In genomic region chr3:129476586-129476985, GRCh38 we compare ENCODE assay signal across 24 cellular contexts. TPM values are rescaled to one million over a fixed set of nuclear protein-coding genes. Genes with fewer than 3 reads are reported as not detected.
"Had no signal": no experiment of that assay in that cellular context is flagged by ENCODE, and none has a peak within 500 bp of the region (broad histone marks: within the 10 kb centered on the region; RNA-seq: fewer than 3 reads in every experiment).

No MANE protein-coding gene starts in this region.

- H3K27ac ChIP-seq: SJSA1, SK-N-MC had no signal

- H3K27me3 ChIP-seq: SJSA1 had no signal

- H3K4me3 ChIP-seq: SJSA1, SK-N-MC had no signal

- H3K9me3 ChIP-seq: SJSA1 had no signal

- DNase-seq: KBM-7, MV-4-11, NCI-H1048, NCI-H1105, NCI-H1417, NCI-H1436 treated with DMSO at 0.1 percent for 48 hours, NCI-H1694, NCI-H187 treated with DMSO at 0.1 percent for 48 hours, NCI-H2029 treated with DMSO at 0.1 percent for 48 hours, NCI-H2171 treated with DMSO at 0.1 percent for 48 hours, NCI-H345, NCI-H446 treated with DMSO at 0.1 percent for 48 hours, NCI-H524 treated with DMSO at 0.1 percent for 48 hours, NCI-H69, NCI-H774, Right ventricle myocardium superior, RPMI8226, SIG-M5 had no signal

- FAIRE-seq: RCC 7860 had no signal

RNA-seq across cellular contexts. Expression of gene EFCAB12, which starts 48.1 kb away (rescaled TPM):
- total RNA-seq: MCF 10A, Right ventricle myocardium superior, SJSA1 had no signal

RNA-seq across cellular contexts. Expression of gene RHO, which starts 51.9 kb away (rescaled TPM):
- total RNA-seq: HT-29, LHCN-M2, MCF 10A, Right ventricle myocardium superior, SJSA1 had no signal
